ENCODE assay signal across 8 cellular contexts in genomic region chr19:2782357-2782935, GRCh38. TPM values are rescaled to one million over a fixed set of nuclear protein-coding genes. Genes with fewer than 3 reads are reported as not detected.
A peak's percentile ranks its signal among the peaks of the same experiment; 100 is the strongest.
DNase-seq lines count a peak whose midpoint lies in the region; ATAC-seq lines count a peak whose summit lies in the region.

No MANE protein-coding gene starts in this region.

- H2BK15ac ChIP-seq in neuronal stem cell (ENCODE audit: low read length), result peak overlapping the region; percentile 84

- no peaks in the 10 kb centered on the region for H3K36me3 ChIP-seq in CD8-positive, alpha-beta memory T cell (ENCODE audit: insufficient read depth, low read length)
- peaks cover 0 to 9% of the 10 kb centered on the region in 2 donors for H3K36me3 ChIP-seq in duodenal mucosa (ENCODE audit: control insufficient read depth in 1 of 2, insufficient read depth in 2 of 2, low read length in 2 of 2)
- H3K36me3 ChIP-seq in neuronal stem cell (replicated peaks in 1 of 2; ENCODE audit: control insufficient read depth in 2 of 2, insufficient read depth in 2 of 2, low read length in 2 of 2), result peaks cover 13 to 43% of the 10 kb centered on the region in 2 donors

- CTCF ChIA-PET in CD8-positive, alpha-beta memory T cell (lab: Charles Lee), result interaction anchor here (1.0 to 1.5 kb wide), 2 partner anchors 134 to 168 kb away, joined by 3 to 4 read pairs; no protein-coding TSS in a partner anchor

- peak overlapping the region; percentile 94 for H2BK5ac ChIP-seq in neuronal stem cell (ENCODE audit: low read length)

- no peaks in the 10 kb centered on the region for H3K27me3 Mint-ChIP-seq in CD8-positive, alpha-beta memory T cell

- peak overlapping the region; percentile 85 to 94 (median 87) for H3K4me3 Mint-ChIP-seq in CD8-positive, alpha-beta memory T cell

- peaks cover 0 to 9% (median 0%) of the 10 kb centered on the region in 3 donors for H3K36me3 Mint-ChIP-seq in CD8-positive, alpha-beta memory T cell

- peak overlapping the region; percentile 94 for H3K27ac ChIP-seq in CD8-positive, alpha-beta memory T cell (ENCODE audit: low read depth, low read length)
- H3K27ac ChIP-seq in duodenal mucosa (ENCODE audit: low read depth, low read length) (peak overlapping the region; percentile 82), neuronal stem cell (replicated peaks; ENCODE audit: low read length) (no peak overlapping the region)

- H3K9ac ChIP-seq in duodenal mucosa (ENCODE audit: low read depth in 1 of 2, low read length in 2 of 2) (peak overlapping the region; percentile 94 to 97), neuronal stem cell (ENCODE audit: low read depth, low read length, poor library complexity) (peak overlapping the region; percentile 96)

- H2AFZ ChIP-seq in neuronal stem cell (ENCODE audit: low read length), result peak overlapping the region; percentile 82

- H3K4ac ChIP-seq in neuronal stem cell (ENCODE audit: low read length), result no peak overlapping the region

- H3K4me2 ChIP-seq in neuronal stem cell (ENCODE audit: insufficient read depth, low read length, poor library complexity, severe bottlenecking), result peak overlapping the region; percentile 82

- peak overlapping the region; percentile 46 for H4K91ac ChIP-seq in neuronal stem cell (ENCODE audit: low read depth, low read length, poor library complexity)

- H3K18ac ChIP-seq in neuronal stem cell (ENCODE audit: low read length), result peak overlapping the region; percentile 97

- H2AK5ac ChIP-seq in neuronal stem cell (ENCODE audit: low read depth, low read length), result peak overlapping the region; percentile 96

- H3K27ac Mint-ChIP-seq in CD8-positive, alpha-beta memory T cell, result peak overlapping the region; percentile 86 to 98 (median 96)

- H2BK12ac ChIP-seq in neuronal stem cell (ENCODE audit: low read length), result no peak overlapping the region

- no peaks in the 10 kb centered on the region for H3K27me3 ChIP-seq in CD8-positive, alpha-beta memory T cell (ENCODE audit: insufficient read depth, low read length, poor library complexity, severe bottlenecking)
- H3K27me3 ChIP-seq in duodenal mucosa (ENCODE audit: control insufficient read depth in 1 of 2, insufficient read depth in 2 of 2, low read length in 2 of 2), result no peaks in the 10 kb centered on the region
- no peaks in the 10 kb centered on the region for H3K27me3 ChIP-seq in neuronal stem cell (ENCODE audit: control insufficient read depth in 3 of 3, insufficient read depth in 3 of 3, low read depth in 1 of 3, low read length in 3 of 3)

- no peak overlapping the region for H2BK120ac ChIP-seq in neuronal stem cell (ENCODE audit: low read depth, low read length)

- peaks cover 46 to 73% (median 54%) of the 10 kb centered on the region in 3 donors for H3K4me1 Mint-ChIP-seq in CD8-positive, alpha-beta memory T cell

- H3K9me3 Mint-ChIP-seq in CD8-positive, alpha-beta memory T cell, result no peaks in the 10 kb centered on the region

- no peak overlapping the region for H3K14ac ChIP-seq in neuronal stem cell (ENCODE audit: low read length)

- no CpG with 5 or more reads among the region's 24 CpGs for WGBS in neuronal stem cell (ENCODE audit: extremely low coverage in 2 of 2, insufficient read length in 2 of 2, insufficient replicate concordance in 1 of 2), 2 donors

- DNase-seq in CD8-positive, alpha-beta memory T cell, result no peak
- DNase-seq in NCI-H69 (lab: John Stamatoyannopoulos, UW) (peak; percentile 37), neuronal stem cell (ENCODE audit: low spot score) (peak; percentile 14), SHP77 (lab: John Stamatoyannopoulos, UW) (no peak), NCI-H446 (lab: John Stamatoyannopoulos, UW) (no peak)
- no peak for DNase-seq in activated effector memory CD4-positive, alpha-beta T cell treated with Interleukin-2 at 50 U/mL for 16 hours

- peaks cover 13% of the 10 kb centered on the region for H3K79me1 ChIP-seq in neuronal stem cell (ENCODE audit: low read depth, low read length)

- H4K8ac ChIP-seq in neuronal stem cell (ENCODE audit: low read depth, low read length), result peak overlapping the region; percentile 19

- peaks cover 43% of the 10 kb centered on the region for H3K4me1 ChIP-seq in CD8-positive, alpha-beta memory T cell (ENCODE audit: insufficient read depth, low read length)
- H3K4me1 ChIP-seq in duodenal mucosa (ENCODE audit: control insufficient read depth in 1 of 2, insufficient read depth in 2 of 2, low read length in 2 of 2), result peaks cover 24 to 42% of the 10 kb centered on the region in 2 donors
- H3K4me1 ChIP-seq in neuronal stem cell (ENCODE audit: control insufficient read depth in 2 of 2, insufficient read depth in 1 of 2, low read depth in 1 of 2, low read length in 2 of 2), result peaks cover 10 to 11% of the 10 kb centered on the region in 2 donors

- H3K4me3 ChIP-seq in CD8-positive, alpha-beta memory T cell (ENCODE audit: low read length), result peak overlapping the region; percentile 93
- H3K4me3 ChIP-seq in duodenal mucosa (ENCODE audit: low read depth in 1 of 2, low read length in 2 of 2) (peak overlapping the region; percentile 71 to 95), neuronal stem cell (ENCODE audit: low read length in 2 of 2) (peak overlapping the region; percentile 91 to 100)

- no peaks in the 10 kb centered on the region for H3K9me3 ChIP-seq in CD8-positive, alpha-beta memory T cell (ENCODE audit: low read length)
- H3K9me3 ChIP-seq in duodenal mucosa (ENCODE audit: control insufficient read depth in 1 of 2, low read length in 2 of 2) (no peaks in the 10 kb centered on the region), neuronal stem cell (replicated peaks in 1 of 2; ENCODE audit: control insufficient read depth in 2 of 2, insufficient read depth in 1 of 2, low read depth in 1 of 2, low read length in 2 of 2) (no peaks in the 10 kb centered on the region)

- POLR2A ChIA-PET in CD8-positive, alpha-beta memory T cell (lab: Charles Lee), result no interaction called here

- ATAC-seq in HG03565 (IDR thresholded peaks at IDR 0.05; ENCODE audit: unreplicated experiment), result no peak

- H3K23ac ChIP-seq in neuronal stem cell (ENCODE audit: low read depth, low read length, poor library complexity), result peak overlapping the region; percentile 94

RNA-seq across cellular contexts. Expression of gene SGTA, which starts 0.6 kb away (rescaled TPM):
- total RNA-seq in CD8-positive, alpha-beta memory T cell, result 10 to 100 TPM; 87.8 to 93.9 TPM
- polyA plus RNA-seq in CD8-positive, alpha-beta memory T cell, result 39.7 TPM
- polyA plus RNA-seq in neuronal stem cell (2013, experiment 1 of 2), result 73.5 TPM
- 71.9 TPM for polyA plus RNA-seq in neuronal stem cell (2013, experiment 2 of 2)

RNA-seq across cellular contexts. Expression of gene THOP1, which starts 2.9 kb away (rescaled TPM):
- 100 to 1,000 TPM; 169 to 178 TPM for total RNA-seq in CD8-positive, alpha-beta memory T cell
- polyA plus RNA-seq in CD8-positive, alpha-beta memory T cell, result 40.2 TPM
- polyA plus RNA-seq in neuronal stem cell (2013, experiment 1 of 2), result 82.0 TPM
- 74.8 TPM for polyA plus RNA-seq in neuronal stem cell (2013, experiment 2 of 2)

RNA-seq across cellular contexts. Expression of gene ZNF554, which starts 37.2 kb away (rescaled TPM):
- 1 to 10 TPM; 2.1 to 2.3 TPM for total RNA-seq in CD8-positive, alpha-beta memory T cell
- polyA plus RNA-seq in CD8-positive, alpha-beta memory T cell, result 5.7 TPM
- polyA plus RNA-seq in neuronal stem cell (2013, experiment 1 of 2), result 4.6 TPM
- polyA plus RNA-seq in neuronal stem cell (2013, experiment 2 of 2), result 4.5 TPM

RNA-seq across cellular contexts. Expression of gene SLC39A3, which starts 42.6 kb away (rescaled TPM):
- total RNA-seq in CD8-positive, alpha-beta memory T cell, result 10 to 100 TPM; 44.1 to 51.3 TPM
- polyA plus RNA-seq in CD8-positive, alpha-beta memory T cell, result 35.4 TPM
- polyA plus RNA-seq in neuronal stem cell (2013, experiment 1 of 2), result 19.0 TPM
- 19.4 TPM for polyA plus RNA-seq in neuronal stem cell (2013, experiment 2 of 2)

RNA-seq across cellular contexts. Expression of gene ZNF555, which starts 58.8 kb away (rescaled TPM):
- 1 to 10 TPM; 2.5 to 3.0 TPM for total RNA-seq in CD8-positive, alpha-beta memory T cell
- polyA plus RNA-seq in CD8-positive, alpha-beta memory T cell, result 4.5 TPM
- polyA plus RNA-seq in neuronal stem cell (2013, experiment 1 of 2), result 4.9 TPM
- polyA plus RNA-seq in neuronal stem cell (2013, experiment 2 of 2), result 4.8 TPM

Comparison
In these comparisons a context has a peak if more than half of its experiments do, and no peak if none do; other contexts are left out.
1. DNase-seq: peak in NCI-H69 (single experiment) and neuronal stem cell (single experiment); none in CD8-positive, alpha-beta memory T cell (0 of 5), SHP77 (0 of 2), NCI-H446 (0 of 2) and activated effector memory CD4-positive, alpha-beta T cell treated with Interleukin-2 at 50 U/mL for 16 hours (single experiment).
2. Peak in every context shown above with its lines, with median percentiles within 50 percentile points of each other: H3K4me3 ChIP-seq.